21 cellular contexts compared by ENCODE assay signal in genomic region chr1:61687901-61688300, GRCh38. TPM values are rescaled to one million over a fixed set of nuclear protein-coding genes. Genes with fewer than 3 reads are reported as not detected.
DNase-seq lines count a peak whose midpoint lies in the region; ATAC-seq, FAIRE-seq and TF ChIP-seq lines count a peak whose summit lies in the region.
"Had no signal": no experiment of that assay in that cellular context is flagged by ENCODE, and none has a peak within 500 bp of the region (broad histone marks: within the 10 kb centered on the region; RNA-seq: fewer than 3 reads in every experiment).

No MANE protein-coding gene starts in this region.

- no peak for DNase-seq in CD8-positive, alpha-beta T cell
- DNase-seq in HCEC 1CT, result peak; percentile 57
- peak; percentile 45 for DNase-seq in astrocyte (ENCODE audit: low read depth)
- DNase-seq in fibroblast of mammary gland (ENCODE audit: low read depth), result peak; percentile 35
- DNase-seq in RPMI8226, result no peak
- DNase-seq: CD8-positive, alpha-beta memory T cell; DMS53; KG1; NCI-H1417 treated with DMSO at 0.1 percent for 48 hours; NCI-H187 treated with DMSO at 0.1 percent for 48 hours; NCI-H226; NCI-H524; PC-9; SW 1271 had no signal

- CTCF ChIA-PET in CD8-positive, alpha-beta T cell (lab: Charles Lee), result no interaction called here

- no peak overlapping the region for H2AFZ ChIP-seq in astrocyte (ENCODE audit: low read depth, low read length)
- H2AFZ ChIP-seq: PC-9 had no signal

- peaks cover 37% of the 10 kb centered on the region for H3K36me3 Mint-ChIP-seq in CD8-positive, alpha-beta T cell
- no peaks in the 10 kb centered on the region for H3K36me3 Mint-ChIP-seq in astrocyte (ENCODE audit: low read depth, unreplicated experiment)

- no peak for TF ChIP-seq CTCF in CD8-positive, alpha-beta T cell (IDR thresholded peaks at IDR 0.05)
- no peak for TF ChIP-seq CTCF in astrocyte (IDR thresholded peaks at IDR 0.05; ENCODE audit: insufficient read depth, low read depth, low read length)
- TF ChIP-seq CTCF in fibroblast of mammary gland (conservative IDR thresholded peaks at IDR 0.05; ENCODE audit: control insufficient read depth, insufficient read depth, low read depth, low read length), result no peak

- no peaks in the 10 kb centered on the region for H3K4me1 ChIP-seq in CD8-positive, alpha-beta T cell (ENCODE audit: insufficient read depth, low read length)
- peaks cover 3% of the 10 kb centered on the region for H3K4me1 ChIP-seq in astrocyte (ENCODE audit: insufficient read depth, low read length)
- H3K4me1 ChIP-seq: BLaER1 treated with 17β-estradiol and CSF1 and Interleukin-3, amounts not matched to agents 10 nM and 100 nM; HAP-1 had no signal

- no peak overlapping the region for H3K4me2 ChIP-seq in astrocyte (ENCODE audit: low read length)
- H3K4me2 ChIP-seq: A549; BLaER1 treated with 17β-estradiol and CSF1 and Interleukin-3, amounts not matched to agents 10 nM and 100 nM; PC-9 had no signal

- no peak for ATAC-seq in CD8-positive, alpha-beta T cell
- no peak for ATAC-seq in HG03139 (IDR thresholded peaks at IDR 0.05; ENCODE audit: unreplicated experiment)
- no peak for ATAC-seq in GM18909 (IDR thresholded peaks at IDR 0.05; ENCODE audit: poor library complexity, unreplicated experiment)
- no peak for ATAC-seq in HG03095 (IDR thresholded peaks at IDR 0.05; ENCODE audit: unreplicated experiment)
- ATAC-seq: A549, Right ventricle myocardium inferior had no signal

- H3K27me3 Mint-ChIP-seq in CD8-positive, alpha-beta T cell (ENCODE audit: low read depth), result no peaks in the 10 kb centered on the region
- no peaks in the 10 kb centered on the region for H3K27me3 Mint-ChIP-seq in astrocyte (ENCODE audit: low read depth, unreplicated experiment)
- H3K27me3 Mint-ChIP-seq: CD8-positive, alpha-beta memory T cell had no signal

- POLR2A ChIA-PET in CD8-positive, alpha-beta T cell (lab: Charles Lee), result no interaction called here

- H3K4me3 Mint-ChIP-seq in CD8-positive, alpha-beta T cell, result no peak overlapping the region
- H3K4me3 Mint-ChIP-seq in astrocyte (ENCODE audit: unreplicated experiment), result no peak overlapping the region
- H3K4me3 Mint-ChIP-seq: CD8-positive, alpha-beta memory T cell had no signal

- intact Hi-C loops in CD8-positive, alpha-beta T cell (cut with DNase I, micrococcal nuclease), result no loop called here

- H3K27me3 ChIP-seq in CD8-positive, alpha-beta T cell (ENCODE audit: insufficient read depth, low read length), result no peaks in the 10 kb centered on the region
- no peaks in the 10 kb centered on the region for H3K27me3 ChIP-seq in astrocyte (ENCODE audit: insufficient read depth, low read length)
- H3K27me3 ChIP-seq: BLaER1 treated with 17β-estradiol and CSF1 and Interleukin-3, amounts not matched to agents 10 nM and 100 nM had no signal

- H3K27ac ChIP-seq in CD8-positive, alpha-beta T cell (ENCODE audit: low read depth, low read length), result no peak overlapping the region
- peak overlapping the region; percentile 3 for H3K27ac ChIP-seq in astrocyte (ENCODE audit: low read depth, low read length)
- H3K27ac ChIP-seq: A549; BLaER1 treated with 17β-estradiol and CSF1 and Interleukin-3, amounts not matched to agents 10 nM and 100 nM; PC-9 had no signal

- no peaks in the 10 kb centered on the region for H3K36me3 ChIP-seq in CD8-positive, alpha-beta T cell (ENCODE audit: insufficient read depth, low read length)
- H3K36me3 ChIP-seq in astrocyte (ENCODE audit: insufficient read depth, low read length), result peaks cover 6% of the 10 kb centered on the region

- no peaks in the 10 kb centered on the region for H4K20me1 ChIP-seq in astrocyte (ENCODE audit: insufficient read depth, low read length)
- H4K20me1 ChIP-seq: BLaER1 treated with 17β-estradiol and CSF1 and Interleukin-3, amounts not matched to agents 10 nM and 100 nM had no signal

- no peaks in the 10 kb centered on the region for H3K79me2 ChIP-seq in astrocyte (ENCODE audit: insufficient read depth, low read length)

- no peaks in the 10 kb centered on the region for H3K9me3 ChIP-seq in CD8-positive, alpha-beta T cell (ENCODE audit: low read length)
- no peaks in the 10 kb centered on the region for H3K9me3 ChIP-seq in astrocyte (ENCODE audit: insufficient read depth, low read depth, low read length)
- H3K9me3 ChIP-seq: A549; BLaER1 treated with 17β-estradiol and CSF1 and Interleukin-3, amounts not matched to agents 10 nM and 100 nM; HAP-1 had no signal

- H3K4me3 ChIP-seq in CD8-positive, alpha-beta T cell (ENCODE audit: low read depth, low read length), result no peak overlapping the region
- no peak overlapping the region for H3K4me3 ChIP-seq in astrocyte (ENCODE audit: insufficient read depth, low read depth, low read length)
- H3K4me3 ChIP-seq in fibroblast of mammary gland (ENCODE audit: control insufficient read depth, low read depth, low read length), result no peak overlapping the region
- H3K4me3 ChIP-seq: A549; BLaER1 treated with 17β-estradiol and CSF1 and Interleukin-3, amounts not matched to agents 10 nM and 100 nM; HAP-1; PC-9 had no signal

- H3K9ac ChIP-seq in astrocyte (ENCODE audit: low read length), result no peak overlapping the region
- H3K9ac ChIP-seq: BLaER1 treated with 17β-estradiol and CSF1 and Interleukin-3, amounts not matched to agents 10 nM and 100 nM had no signal

- no peak for FAIRE-seq in astrocyte (lab: Jason Lieb, UNC)
- FAIRE-seq: A549 had no signal

- no peaks in the 10 kb centered on the region for H3K9me3 Mint-ChIP-seq in CD8-positive, alpha-beta T cell
- H3K9me3 Mint-ChIP-seq in astrocyte (ENCODE audit: unreplicated experiment), result no peaks in the 10 kb centered on the region
- H3K9me3 Mint-ChIP-seq: CD8-positive, alpha-beta memory T cell had no signal

- peak overlapping the region; percentile 2 for H3K27ac Mint-ChIP-seq in CD8-positive, alpha-beta T cell
- no peak overlapping the region for H3K27ac Mint-ChIP-seq in astrocyte (ENCODE audit: unreplicated experiment)

- no peaks in the 10 kb centered on the region for H3K4me1 Mint-ChIP-seq in CD8-positive, alpha-beta T cell (ENCODE audit: low read depth)
- peaks cover 3% of the 10 kb centered on the region for H3K4me1 Mint-ChIP-seq in astrocyte (ENCODE audit: low read depth, unreplicated experiment)

RNA-seq across cellular contexts. Expression of gene TM2D1, which starts 37.0 kb away (rescaled TPM):
- total RNA-seq in CD8-positive, alpha-beta T cell, result 10 to 100 TPM; 12.7 to 14.8 TPM
- total RNA-seq in astrocyte, result 33.3 and 35.7 TPM in 2 replicates

RNA-seq across cellular contexts. Expression of gene PATJ, which starts 54.4 kb away (rescaled TPM):
- total RNA-seq in CD8-positive, alpha-beta T cell, result 10 to 100 TPM; 33.7 to 35.4 TPM
- total RNA-seq in astrocyte, result 9.1 and 11.0 TPM in 2 replicates

Comparison
In these comparisons a context has a peak if more than half of its experiments do, and no peak if none do; other contexts are left out.
1. DNase-seq: peak in HCEC 1CT (single experiment), astrocyte (single experiment) and fibroblast of mammary gland (single experiment); none in CD8-positive, alpha-beta T cell (0 of 7) and RPMI8226 (single experiment).